In the genomic region with DNA sequence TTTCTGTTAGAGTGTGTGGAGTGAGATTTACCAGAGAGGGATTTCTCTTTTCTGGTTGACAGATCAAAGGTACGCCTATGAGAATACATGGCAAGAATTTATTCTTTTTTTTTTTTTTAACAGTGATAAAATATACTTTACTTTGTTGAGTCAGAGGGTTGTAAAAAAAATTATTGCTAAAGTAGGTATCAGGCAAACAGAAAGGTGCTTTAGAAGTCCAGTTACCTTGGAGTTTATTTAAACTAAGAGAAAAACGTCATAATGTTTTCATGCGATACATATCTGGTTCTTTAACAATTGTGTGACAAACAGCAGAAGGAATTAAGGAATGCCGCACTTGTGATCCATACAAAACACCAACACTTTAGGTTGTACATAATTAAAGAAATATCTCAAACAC, we compare ENCODE assay signal across 17 cellular contexts.
A peak's percentile ranks its signal among the peaks of the same experiment; 100 is the strongest.
DNase-seq lines count a peak whose midpoint lies in the region; FAIRE-seq and TF ChIP-seq lines count a peak whose summit lies in the region.
"Had no signal": no experiment of that assay in that cellular context is flagged by ENCODE, and none has a peak within 500 bp of the region (broad histone marks: within the 10 kb centered on the region; RNA-seq: fewer than 3 reads in every experiment).

No MANE protein-coding gene starts in this region.

- H3K36me3 Mint-ChIP-seq in Caco-2 (ENCODE audit: insufficient read depth, unreplicated experiment) = peaks cover 8% of the 10 kb centered on the region

- H3K27ac ChIP-seq in liver (ENCODE audit: low read depth in 1 of 2, low read length in 2 of 2) = peak overlapping the region; percentile 15 to 88
- H3K27ac ChIP-seq in small intestine (ENCODE audit: low read depth in 1 of 2, low read length in 1 of 2) = no peak overlapping the region
- H3K27ac ChIP-seq in osteoblast (ENCODE audit: low read depth, low read length) = no peak overlapping the region
- H3K27ac ChIP-seq: KMS-11 had no signal

- intact Hi-C loops in Caco-2 (cut with micrococcal nuclease; ENCODE audit: unreplicated experiment) = loop anchor here (1.0 to 5.0 kb wide), 3 partner anchors 48 to 111 kb away; a partner anchor contains a TSS

- peak overlapping the region in 1 of 2 donors; percentile 72 for H3K9ac ChIP-seq in liver (ENCODE audit: low read depth in 1 of 2, low read length in 2 of 2)
- H3K9ac ChIP-seq: KMS-11 had no signal

- H3K4me1 ChIP-seq in Caco-2 = peaks cover 25% of the 10 kb centered on the region
- peaks cover 2 to 20% (median 10%) of the 10 kb centered on the region in 4 donors for H3K4me1 ChIP-seq in liver (ENCODE audit: control insufficient read depth in 4 of 4, insufficient read depth in 4 of 4, low read length in 3 of 4)
- H3K4me1 ChIP-seq in small intestine (ENCODE audit: control insufficient read depth in 2 of 2, insufficient read depth in 1 of 2, low read depth in 1 of 2, low read length in 1 of 2) = peaks cover 0 to 2% of the 10 kb centered on the region in 2 donors
- no peaks in the 10 kb centered on the region for H3K4me1 ChIP-seq in osteoblast (ENCODE audit: insufficient read depth, low read length)

- H3K79me2 ChIP-seq in osteoblast (ENCODE audit: insufficient read depth, low read length) = no peaks in the 10 kb centered on the region

- peaks cover 23% of the 10 kb centered on the region for H3K4me1 Mint-ChIP-seq in Caco-2 (ENCODE audit: low read depth, unreplicated experiment)

- no peaks in the 10 kb centered on the region for H4K20me1 ChIP-seq in osteoblast (ENCODE audit: insufficient read depth, low read length)

- no peak overlapping the region for H2AFZ ChIP-seq in osteoblast (ENCODE audit: low read length)

- H3K4me3 ChIP-seq in Caco-2 (ENCODE audit: low read depth, low read length) (no peak overlapping the region), liver (ENCODE audit: low read depth in 1 of 3, low read length in 3 of 3) (no peak overlapping the region), small intestine (ENCODE audit: low read depth in 1 of 2, low read length in 2 of 2) (no peak overlapping the region), osteoblast (ENCODE audit: insufficient read depth, low read length) (no peak overlapping the region)

- CTCF ChIA-PET in Caco-2 (lab: Charles Lee) = no interaction called here

- DNase-seq in Caco-2 = no peak
- DNase-seq in small intestine = peak; percentile 55
- no peak for DNase-seq in SK-N-DZ (ENCODE audit: low spot score)
- no peak for DNase-seq in putamen (ENCODE audit: low spot score)
- no peak for DNase-seq in osteoblast (ENCODE audit: insufficient read length, low spot score, missing footprints)
- no peak for DNase-seq in T-helper 2 cell
- DNase-seq: ACHN; H7; NCI-H1092 treated with DMSO at 0.1 percent for 48 hours; NCI-H146; NCI-H2081; NK-92 treated with Interleukin-12 subunit alpha and Interleukin-12 subunit beta, amount 100 ng/mL, for 24 hours had no signal

- 63% methylated on average over 4 of the region's 4 CpGs for WGBS in liver
- WGBS in small intestine, 3 donors = 23 to 64% (median 41%) methylated on average over 4 of the region's 4 CpGs

- H3K27me3 ChIP-seq in Caco-2 (replicated peaks; ENCODE audit: control insufficient read depth, insufficient read depth, low read length) (no peaks in the 10 kb centered on the region), liver (ENCODE audit: control insufficient read depth in 4 of 4, insufficient read depth in 4 of 4, low read length in 3 of 4) (no peaks in the 10 kb centered on the region), small intestine (ENCODE audit: control insufficient read depth in 2 of 2, insufficient read depth in 2 of 2, low read length in 2 of 2) (no peaks in the 10 kb centered on the region), osteoblast (ENCODE audit: insufficient read depth, low read length) (no peaks in the 10 kb centered on the region)

- H3K36me3 ChIP-seq in Caco-2 (ENCODE audit: control insufficient read depth, insufficient read depth, low read length) = no peaks in the 10 kb centered on the region
- no peaks in the 10 kb centered on the region for H3K36me3 ChIP-seq in liver (ENCODE audit: control insufficient read depth in 4 of 4, insufficient read depth in 3 of 4, low read depth in 1 of 4, low read length in 3 of 4)
- H3K36me3 ChIP-seq in small intestine (ENCODE audit: control insufficient read depth in 2 of 2, insufficient read depth in 2 of 2, low read length in 2 of 2) = no peaks in the 10 kb centered on the region
- H3K36me3 ChIP-seq in osteoblast (ENCODE audit: insufficient read depth, low read length) = no peaks in the 10 kb centered on the region

- H3K27ac Mint-ChIP-seq in Caco-2 (ENCODE audit: unreplicated experiment) = peak overlapping the region; percentile 63

- H3K4me3 Mint-ChIP-seq in Caco-2 (ENCODE audit: unreplicated experiment) = no peak overlapping the region

- TF ChIP-seq RAD21 in liver (IDR thresholded peaks at IDR 0.05) = no peak

- TF ChIP-seq CTCF in Caco-2 (IDR thresholded peaks at IDR 0.05; ENCODE audit: insufficient read depth in 1 of 2, low read depth in 1 of 2, low read length in 1 of 2, severe bottlenecking in 1 of 2, unreplicated experiment in 1 of 2) (no peak), liver (IDR thresholded peaks at IDR 0.05; ENCODE audit: low read depth, low read length, missing input control) (no peak), osteoblast (IDR thresholded peaks at IDR 0.05; ENCODE audit: extremely low read depth, low read depth, low read length) (no peak)

- H3K9me3 ChIP-seq in Caco-2 (no peaks in the 10 kb centered on the region), liver (ENCODE audit: control insufficient read depth in 4 of 4, low read length in 3 of 4) (no peaks in the 10 kb centered on the region), small intestine (ENCODE audit: control insufficient read depth, low read depth) (no peaks in the 10 kb centered on the region), osteoblast (ENCODE audit: low read depth, low read length) (no peaks in the 10 kb centered on the region)

- BruUV-seq in Caco-2 (replicated peaks; lab: Mats Ljungman, UMichigan) = no TSS peak

- H3K27me3 Mint-ChIP-seq in Caco-2 (ENCODE audit: insufficient read depth, unreplicated experiment) = no peaks in the 10 kb centered on the region

- POLR2A ChIA-PET in Caco-2 (lab: Charles Lee) = interaction anchor here (1.0 kb wide), 1 partner anchor 82 kb away, joined by 3 read pairs; no protein-coding TSS in a partner anchor

- no peaks in the 10 kb centered on the region for H3K9me3 Mint-ChIP-seq in Caco-2 (ENCODE audit: unreplicated experiment)

- H3K4me2 ChIP-seq in osteoblast (ENCODE audit: insufficient read depth, low read length) = no peak overlapping the region
- H3K4me2 ChIP-seq: KMS-11 had no signal

- FAIRE-seq in colon (lab: Jason Lieb, UNC) = peak; percentile 75
- FAIRE-seq in small intestine (lab: Jason Lieb, UNC) = peak; percentile 97
- FAIRE-seq: G401.6, RCC 7860 had no signal

TF ChIP-seq in liver, 16 proteins besides CTCF, POLR2A, EP300 and RAD21:
- no peak for TF ChIP-seq TAF1 (conservative IDR thresholded peaks at IDR 0.05)
- no peak for TF ChIP-seq FOXA1 (IDR thresholded peaks at IDR 0.05)
- TF ChIP-seq HNF4A (conservative IDR thresholded peaks at IDR 0.05) = no peak
- TF ChIP-seq HNF4G (IDR thresholded peaks at IDR 0.05) = no peak
- no peak for TF ChIP-seq YY1 (IDR thresholded peaks at IDR 0.05)

Comparison
In these comparisons a context has a peak if more than half of its experiments do, and no peak if none do; other contexts are left out.
1. H3K27ac ChIP-seq: peak in liver (2 of 2); none in small intestine (0 of 2) and osteoblast (single experiment).